Comparison of ENCODE assay signal across 1 cellular context in the genomic region with DNA sequence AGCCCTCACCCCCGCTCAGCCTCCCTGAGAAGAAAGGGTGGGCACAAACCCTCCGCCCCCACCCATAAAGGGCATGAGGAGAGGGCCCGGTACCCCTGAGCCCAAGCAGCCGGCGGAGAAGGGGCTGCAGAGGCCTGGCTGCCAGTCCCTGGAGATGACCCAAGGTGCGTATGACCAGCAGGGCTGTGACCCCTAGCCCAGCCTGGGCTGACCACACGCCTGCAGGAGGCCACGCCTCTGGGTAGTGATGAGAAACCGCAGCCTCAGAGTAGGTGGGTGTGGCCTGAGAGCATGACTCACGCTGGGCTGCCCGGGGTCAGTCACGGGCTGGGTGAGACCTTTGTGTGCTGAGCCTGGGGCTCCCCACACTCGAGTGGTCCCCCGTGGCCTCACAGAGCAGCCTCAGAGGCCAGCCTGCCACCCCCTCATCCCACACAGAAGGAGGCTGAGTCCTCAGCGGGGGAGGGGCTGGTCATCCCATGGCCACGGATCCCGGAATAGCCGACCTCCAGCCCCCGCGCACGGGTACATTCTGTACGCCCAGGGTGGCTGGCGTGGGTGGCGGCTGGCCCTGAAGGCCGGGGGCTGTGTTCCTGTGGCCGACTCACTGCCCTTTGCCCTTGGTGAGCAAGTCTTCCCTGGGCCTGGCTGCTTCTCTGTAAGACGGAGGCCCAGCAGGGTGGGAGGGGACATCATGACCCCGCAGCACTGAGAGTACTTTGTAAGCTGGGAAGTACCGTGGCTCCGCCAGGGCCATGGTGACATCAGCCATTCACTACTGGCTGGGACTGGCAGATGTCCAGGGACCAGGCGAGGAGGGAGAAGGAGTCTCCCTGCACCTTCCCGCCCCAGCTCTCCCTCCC.
TF ChIP-seq lines count a peak whose summit lies in the region.

No MANE protein-coding gene starts in this region.

TF ChIP-seq in HepG2, 621 proteins besides CTCF, POLR2A, EP300 and RAD21 (continued from another document and continues in another):
- peak; percentile 83 for TF ChIP-seq NR2F6 (IDR thresholded peaks at IDR 0.05)
- peak; percentile 91 for TF ChIP-seq NR2F6 (CRISPR knock-in tag; IDR thresholded peaks at IDR 0.05)
- TF ChIP-seq, protein P1, sequence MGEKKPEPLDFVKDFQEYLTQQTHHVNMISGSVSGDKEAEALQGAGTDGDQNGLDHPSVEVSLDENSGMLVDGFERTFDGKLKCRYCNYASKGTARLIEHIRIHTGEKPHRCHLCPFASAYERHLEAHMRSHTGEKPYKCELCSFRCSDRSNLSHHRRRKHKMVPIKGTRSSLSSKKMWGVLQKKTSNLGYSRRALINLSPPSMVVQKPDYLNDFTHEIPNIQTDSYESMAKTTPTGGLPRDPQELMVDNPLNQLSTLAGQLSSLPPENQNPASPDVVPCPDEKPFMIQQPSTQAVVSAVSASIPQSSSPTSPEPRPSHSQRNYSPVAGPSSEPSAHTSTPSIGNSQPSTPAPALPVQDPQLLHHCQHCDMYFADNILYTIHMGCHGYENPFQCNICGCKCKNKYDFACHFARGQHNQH (CRISPR knock-in tag; IDR thresholded peaks at IDR 0.05), result peak; percentile 82
- no peak for TF ChIP-seq MAFG (CRISPR knock-in tag; IDR thresholded peaks at IDR 0.05)
- TF ChIP-seq ZNF562 (CRISPR knock-in tag; IDR thresholded peaks at IDR 0.05; ENCODE audit: borderline replicate concordance), result no peak
- no peak for TF ChIP-seq ZNF207 (IDR thresholded peaks at IDR 0.05; ENCODE audit: borderline replicate concordance)
- peak; percentile 78 for TF ChIP-seq MYNN (CRISPR knock-in tag; IDR thresholded peaks at IDR 0.05; ENCODE audit: low read depth)
- TF ChIP-seq XBP1 (CRISPR knock-in tag; IDR thresholded peaks at IDR 0.05), result no peak
- TF ChIP-seq ZFP36L1 (CRISPR knock-in tag; IDR thresholded peaks at IDR 0.05), result peak; percentile 94; the same call in 1 of the 2 replicates
- TF ChIP-seq NFE2 (CRISPR knock-in tag; IDR thresholded peaks at IDR 0.05), result 0 out of 2 replicates have a peak, but pooled peaks have one; percentile 12
- TF ChIP-seq, protein P2, sequence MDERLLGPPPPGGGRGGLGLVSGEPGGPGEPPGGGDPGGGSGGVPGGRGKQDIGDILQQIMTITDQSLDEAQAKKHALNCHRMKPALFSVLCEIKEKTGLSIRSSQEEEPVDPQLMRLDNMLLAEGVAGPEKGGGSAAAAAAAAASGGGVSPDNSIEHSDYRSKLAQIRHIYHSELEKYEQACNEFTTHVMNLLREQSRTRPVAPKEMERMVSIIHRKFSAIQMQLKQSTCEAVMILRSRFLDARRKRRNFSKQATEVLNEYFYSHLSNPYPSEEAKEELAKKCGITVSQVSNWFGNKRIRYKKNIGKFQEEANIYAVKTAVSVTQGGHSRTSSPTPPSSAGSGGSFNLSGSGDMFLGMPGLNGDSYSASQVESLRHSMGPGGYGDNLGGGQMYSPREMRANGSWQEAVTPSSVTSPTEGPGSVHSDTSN (CRISPR knock-in tag; IDR thresholded peaks at IDR 0.05), result no peak
- TF ChIP-seq NFYB (CRISPR knock-in tag; IDR thresholded peaks at IDR 0.05), result peak; percentile 35; the same call in 1 of the 2 replicates
- no peak for TF ChIP-seq SUZ12 (IDR thresholded peaks at IDR 0.05; ENCODE audit: low read depth, low read length)
- no peak for TF ChIP-seq ZNF512 (CRISPR knock-in tag; IDR thresholded peaks at IDR 0.05)
- no peak for TF ChIP-seq PRDM15 (CRISPR knock-in tag; IDR thresholded peaks at IDR 0.05)
- no peak for TF ChIP-seq E2F1 (CRISPR knock-in tag; IDR thresholded peaks at IDR 0.05)
- TF ChIP-seq ZNF12 (CRISPR knock-in tag; IDR thresholded peaks at IDR 0.05), result no peak
- TF ChIP-seq NAIF1 (CRISPR knock-in tag; IDR thresholded peaks at IDR 0.05; ENCODE audit: borderline replicate concordance), result no peak
- TF ChIP-seq, protein P3, sequence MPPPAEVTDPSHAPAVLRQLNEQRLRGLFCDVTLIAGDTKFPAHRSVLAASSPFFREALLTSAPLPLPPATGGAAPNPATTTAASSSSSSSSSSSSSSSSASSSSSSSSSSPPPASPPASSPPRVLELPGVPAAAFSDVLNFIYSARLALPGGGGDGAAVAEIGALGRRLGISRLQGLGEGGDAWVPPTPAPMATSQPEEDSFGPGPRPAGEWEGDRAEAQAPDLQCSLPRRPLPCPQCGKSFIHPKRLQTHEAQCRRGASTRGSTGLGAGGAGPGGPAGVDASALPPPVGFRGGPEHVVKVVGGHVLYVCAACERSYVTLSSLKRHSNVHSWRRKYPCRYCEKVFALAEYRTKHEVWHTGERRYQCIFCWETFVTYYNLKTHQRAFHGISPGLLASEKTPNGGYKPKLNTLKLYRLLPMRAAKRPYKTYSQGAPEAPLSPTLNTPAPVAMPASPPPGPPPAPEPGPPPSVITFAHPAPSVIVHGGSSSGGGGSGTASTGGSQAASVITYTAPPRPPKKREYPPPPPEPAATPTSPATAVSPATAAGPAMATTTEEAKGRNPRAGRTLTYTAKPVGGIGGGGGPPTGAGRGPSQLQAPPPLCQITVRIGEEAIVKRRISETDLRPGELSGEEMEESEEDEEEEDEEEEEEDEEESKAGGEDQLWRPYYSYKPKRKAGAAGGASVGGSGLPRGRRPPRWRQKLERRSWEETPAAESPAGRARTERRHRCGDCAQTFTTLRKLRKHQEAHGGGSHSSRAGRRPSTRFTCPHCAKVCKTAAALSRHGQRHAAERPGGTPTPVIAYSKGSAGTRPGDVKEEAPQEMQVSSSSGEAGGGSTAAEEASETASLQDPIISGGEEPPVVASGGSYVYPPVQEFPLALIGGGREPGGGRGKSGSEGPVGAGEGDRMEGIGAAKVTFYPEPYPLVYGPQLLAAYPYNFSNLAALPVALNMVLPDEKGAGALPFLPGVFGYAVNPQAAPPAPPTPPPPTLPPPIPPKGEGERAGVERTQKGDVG (CRISPR knock-in tag; IDR thresholded peaks at IDR 0.05; ENCODE audit: borderline replicate concordance), result peak; percentile 67; the same call in 1 of the 2 replicates
- 0 out of 2 replicates have a peak, but pooled peaks have one; percentile 27 for TF ChIP-seq ZSCAN29 (CRISPR knock-in tag; conservative IDR thresholded peaks at IDR 0.05)
- TF ChIP-seq, protein P4, sequence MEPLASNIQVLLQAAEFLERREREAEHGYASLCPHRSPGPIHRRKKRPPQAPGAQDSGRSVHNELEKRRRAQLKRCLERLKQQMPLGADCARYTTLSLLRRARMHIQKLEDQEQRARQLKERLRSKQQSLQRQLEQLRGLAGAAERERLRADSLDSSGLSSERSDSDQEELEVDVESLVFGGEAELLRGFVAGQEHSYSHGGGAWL (CRISPR knock-in tag; IDR thresholded peaks at IDR 0.05), result peak; percentile 76
- TF ChIP-seq ZGPAT (CRISPR knock-in tag; IDR thresholded peaks at IDR 0.05), result peak; percentile 94
- TF ChIP-seq ZNF737 (CRISPR knock-in tag; IDR thresholded peaks at IDR 0.05; ENCODE audit: borderline replicate concordance), result no peak
- TF ChIP-seq, protein P5, sequence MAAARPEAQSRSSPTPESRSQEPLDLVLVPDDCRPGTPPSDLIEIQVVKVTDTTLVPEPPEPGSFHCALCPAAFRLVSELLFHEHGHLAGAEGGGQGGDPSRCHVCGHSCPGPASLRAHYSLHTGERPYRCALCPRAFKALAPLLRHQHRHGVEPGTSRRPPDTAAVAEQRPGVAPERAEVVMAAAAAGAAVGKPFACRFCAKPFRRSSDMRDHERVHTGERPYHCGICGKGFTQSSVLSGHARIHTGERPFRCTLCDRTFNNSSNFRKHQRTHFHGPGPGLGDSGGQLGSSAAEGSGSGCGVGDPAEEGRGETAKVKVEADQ (CRISPR knock-in tag; IDR thresholded peaks at IDR 0.05; ENCODE audit: borderline replicate concordance), result peak; percentile 45; the same call in 1 of the 2 replicates
- no peak for TF ChIP-seq FOXM1 (CRISPR knock-in tag; IDR thresholded peaks at IDR 0.05)
- TF ChIP-seq TCF12 (IDR thresholded peaks at IDR 0.05), result no peak
- TF ChIP-seq TCF12 (CRISPR knock-in tag; IDR thresholded peaks at IDR 0.05), result no peak
- peak; percentile 72; the same call in 1 of the 2 replicates for TF ChIP-seq TBX2 (CRISPR knock-in tag; IDR thresholded peaks at IDR 0.05; ENCODE audit: borderline replicate concordance)
- no peak for TF ChIP-seq THYN1 (CRISPR knock-in tag; IDR thresholded peaks at IDR 0.05; ENCODE audit: borderline replicate concordance, low read depth)
- TF ChIP-seq ZNF3 (CRISPR knock-in tag; IDR thresholded peaks at IDR 0.05), result no peak
- no peak; the same call in 1 of the 2 replicates for TF ChIP-seq SMYD3 (CRISPR knock-in tag; IDR thresholded peaks at IDR 0.05)
- TF ChIP-seq NPAS2 (CRISPR knock-in tag; IDR thresholded peaks at IDR 0.05; ENCODE audit: borderline replicate concordance), result no peak
- TF ChIP-seq ZFP82 (CRISPR knock-in tag; IDR thresholded peaks at IDR 0.05; ENCODE audit: borderline replicate concordance), result no peak
- TF ChIP-seq ARHGAP35 (CRISPR knock-in tag; IDR thresholded peaks at IDR 0.05; ENCODE audit: borderline replicate concordance), result peak; percentile 87
- TF ChIP-seq IKZF1 (IDR thresholded peaks at IDR 0.05), result no peak
- TF ChIP-seq HNRNPL (IDR thresholded peaks at IDR 0.05; ENCODE audit: low read depth, low read length), result peak; percentile 71
- peak; percentile 47; the same call in 1 of the 2 replicates for TF ChIP-seq ZNF556 (CRISPR knock-in tag; IDR thresholded peaks at IDR 0.05; ENCODE audit: borderline replicate concordance)
- TF ChIP-seq, protein P6, sequence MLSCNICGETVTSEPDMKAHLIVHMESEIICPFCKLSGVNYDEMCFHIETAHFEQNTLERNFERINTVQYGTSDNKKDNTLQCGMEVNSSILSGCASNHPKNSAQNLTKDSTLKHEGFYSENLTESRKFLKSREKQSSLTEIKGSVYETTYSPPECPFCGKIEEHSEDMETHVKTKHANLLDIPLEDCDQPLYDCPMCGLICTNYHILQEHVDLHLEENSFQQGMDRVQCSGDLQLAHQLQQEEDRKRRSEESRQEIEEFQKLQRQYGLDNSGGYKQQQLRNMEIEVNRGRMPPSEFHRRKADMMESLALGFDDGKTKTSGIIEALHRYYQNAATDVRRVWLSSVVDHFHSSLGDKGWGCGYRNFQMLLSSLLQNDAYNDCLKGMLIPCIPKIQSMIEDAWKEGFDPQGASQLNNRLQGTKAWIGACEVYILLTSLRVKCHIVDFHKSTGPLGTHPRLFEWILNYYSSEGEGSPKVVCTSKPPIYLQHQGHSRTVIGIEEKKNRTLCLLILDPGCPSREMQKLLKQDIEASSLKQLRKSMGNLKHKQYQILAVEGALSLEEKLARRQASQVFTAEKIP (CRISPR knock-in tag; IDR thresholded peaks at IDR 0.05; ENCODE audit: borderline replicate concordance), result no peak
- TF ChIP-seq IKZF4 (CRISPR knock-in tag; IDR thresholded peaks at IDR 0.05; ENCODE audit: borderline replicate concordance, low read depth, not compliant biosample characterization), result no peak
- TF ChIP-seq ATRX (CRISPR knock-in tag; IDR thresholded peaks at IDR 0.05; ENCODE audit: borderline replicate concordance), result no peak
- no peak for TF ChIP-seq FOXA1 (IDR thresholded peaks at IDR 0.05)
- no peak; the same call in 1 of the 2 replicates for TF ChIP-seq FOXA1 (CRISPR knock-in tag; IDR thresholded peaks at IDR 0.05)
- no peak for TF ChIP-seq CHCHD3 (CRISPR knock-in tag; IDR thresholded peaks at IDR 0.05)
- peak; percentile 86 for TF ChIP-seq ZNF792 (CRISPR knock-in tag; IDR thresholded peaks at IDR 0.05)
- TF ChIP-seq MTA1 (CRISPR knock-in tag; IDR thresholded peaks at IDR 0.05; ENCODE audit: borderline replicate concordance), result peak; percentile 92
